Comparison of ENCODE assay signal across 9 cellular contexts in the genomic region with DNA sequence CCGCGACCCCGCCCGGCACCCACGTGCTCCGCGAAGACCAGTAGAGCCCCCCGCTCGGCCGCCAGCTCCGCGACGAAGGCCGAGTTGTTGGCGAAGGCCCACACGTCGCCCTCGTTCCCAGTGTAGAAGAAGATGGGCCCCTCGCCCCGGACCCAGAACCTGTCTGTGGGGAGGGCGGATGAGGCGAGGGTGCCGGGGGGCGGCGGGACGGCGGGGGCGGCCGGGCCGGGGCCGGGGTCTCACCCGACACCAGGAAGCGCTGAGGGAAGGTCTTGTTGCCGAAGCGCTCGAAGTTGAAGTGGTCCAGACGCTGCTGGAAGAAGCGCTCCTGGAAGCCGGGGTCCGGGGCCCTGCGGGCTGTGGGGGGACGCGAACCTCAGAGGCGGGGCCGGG. TPM values are rescaled to one million over a fixed set of nuclear protein-coding genes. Genes with fewer than 3 reads are reported as not detected.
DNase-seq lines count a peak whose midpoint lies in the region; ATAC-seq, FAIRE-seq and TF ChIP-seq lines count a peak whose summit lies in the region.
"Had no signal": no experiment of that assay in that cellular context is flagged by ENCODE, and none has a peak within 500 bp of the region (broad histone marks: within the 10 kb centered on the region; RNA-seq: fewer than 3 reads in every experiment).

No MANE protein-coding gene starts in this region.

- H3K4me3 ChIP-seq in liver (ENCODE audit: low read depth in 1 of 3, low read length in 3 of 3) = peak overlapping the region in 2 of 3 donors; percentile 47 to 75
- no peak overlapping the region for H3K4me3 ChIP-seq in HepG2 (replicated peaks in 1 of 3; ENCODE audit: insufficient read depth in 1 of 3, low read depth in 2 of 3, low read length in 3 of 3)
- H3K4me3 ChIP-seq in SU-DHL-6 (ENCODE audit: insufficient read depth, low read length, poor library complexity, severe bottlenecking) = peak overlapping the region; percentile 45
- peak overlapping the region; percentile 88 to 91 for H3K4me3 ChIP-seq in right atrium auricular region
- H3K4me3 ChIP-seq in subcutaneous abdominal adipose tissue (ENCODE audit: low read depth in 1 of 5, low read length in 5 of 5) = peak overlapping the region in 4 of 5 donors; percentile 44 to 72 (median 56)

- 3% methylated on average over 45 of the region's 45 CpGs for whole genome bisulfite sequencing in liver
- WGBS in HepG2 (ENCODE audit: low lambda C conversion rate) = 98% methylated on average over 45 of the region's 45 CpGs

- H3F3A ChIP-seq in SU-DHL-6 (ENCODE audit: insufficient read depth) = no peaks in the 10 kb centered on the region

- no peak overlapping the region for H3K27ac ChIP-seq in liver (ENCODE audit: low read depth in 1 of 2, low read length in 2 of 2)
- no peak overlapping the region for H3K27ac ChIP-seq in HepG2 (ENCODE audit: extremely low read length, insufficient read depth, low read length)
- H3K27ac ChIP-seq in SU-DHL-6 (ENCODE audit: low read depth, low read length) = no peak overlapping the region
- peak overlapping the region; percentile 82 to 97 for H3K27ac ChIP-seq in right atrium auricular region
- no peak overlapping the region for H3K27ac ChIP-seq in subcutaneous abdominal adipose tissue (ENCODE audit: low read depth, low read length)
- H3K27ac ChIP-seq: epithelial cell of prostate had no signal

- H4K20me1 ChIP-seq in HepG2 (ENCODE audit: insufficient read depth, low read length) (no peaks in the 10 kb centered on the region), SU-DHL-6 (ENCODE audit: low read depth, low read length) (no peaks in the 10 kb centered on the region)

- peaks cover 0 to 7% (median 4%) of the 10 kb centered on the region in 4 donors for H3K36me3 ChIP-seq in liver (ENCODE audit: control insufficient read depth in 4 of 4, insufficient read depth in 3 of 4, low read depth in 1 of 4, low read length in 3 of 4)
- H3K36me3 ChIP-seq in HepG2 (replicated peaks in 1 of 2; ENCODE audit: control insufficient read depth in 1 of 2, insufficient read depth in 2 of 2, low read length in 2 of 2) = no peaks in the 10 kb centered on the region
- no peaks in the 10 kb centered on the region for H3K36me3 ChIP-seq in SU-DHL-6 (ENCODE audit: low read length)
- peaks cover 28% of the 10 kb centered on the region for H3K36me3 ChIP-seq in right atrium auricular region
- peaks cover 0 to 41% (median 34%) of the 10 kb centered on the region in 5 donors for H3K36me3 ChIP-seq in subcutaneous abdominal adipose tissue (ENCODE audit: control insufficient read depth in 5 of 5, insufficient read depth in 5 of 5, low read length in 5 of 5)

- H2AFZ ChIP-seq in HepG2 (ENCODE audit: low read length) (no peak overlapping the region), SU-DHL-6 (ENCODE audit: low read depth, low read length, severe bottlenecking) (peak overlapping the region; percentile 76)

- TF ChIP-seq EP300 in HepG2 (IDR thresholded peaks at IDR 0.05; ENCODE audit: low read depth in 2 of 2, low read length in 2 of 2) (no peak), HepG2 (CRISPR knock-in tag; IDR thresholded peaks at IDR 0.05; ENCODE audit: borderline replicate concordance) (no peak)

- TF ChIP-seq POLR2A in HepG2 (IDR thresholded peaks at IDR 0.05; ENCODE audit: insufficient read depth in 1 of 2, low read depth in 2 of 2, low read length in 2 of 2) = no peak

- in situ Hi-C loops in HepG2 (cut with HindIII; ENCODE audit: extremely low pct_ligation_motif_present, low pct_unique_long_range_greater_than_20kb) = loop anchor here (5.0 kb wide), 1 partner anchor 113 kb away; a partner anchor contains a TSS

- no TSS peak for BruUV-seq in HepG2 (replicated peaks; lab: Mats Ljungman, UMichigan)

- ATAC-seq in HepG2 = no peak
- ATAC-seq in HG03521 (IDR thresholded peaks at IDR 0.05; ENCODE audit: unreplicated experiment) = no peak

- TF ChIP-seq RAD21 in liver (IDR thresholded peaks at IDR 0.05) = no peak
- no peak for TF ChIP-seq RAD21 in HepG2 (CRISPR knock-in tag; IDR thresholded peaks at IDR 0.05)

- no peak for FAIRE-seq in HepG2 (lab: Jason Lieb, UNC)

- POLR2A ChIA-PET in HepG2 (lab: Yijun Ruan, JAX) = no interaction called here

- H3K79me2 ChIP-seq in HepG2 (ENCODE audit: insufficient read depth, low read length) (no peaks in the 10 kb centered on the region), SU-DHL-6 (ENCODE audit: insufficient read depth, low read length) (no peaks in the 10 kb centered on the region)

- H3K4me2 ChIP-seq in HepG2 (ENCODE audit: low read depth, low read length) (no peak overlapping the region), SU-DHL-6 (ENCODE audit: low read depth, low read length, poor library complexity, severe bottlenecking) (peak overlapping the region; percentile 61)

- H3K9ac ChIP-seq in liver (ENCODE audit: low read depth in 1 of 2, low read length in 2 of 2) (no peak overlapping the region), HepG2 (ENCODE audit: insufficient read depth, low read depth, low read length) (no peak overlapping the region), SU-DHL-6 (ENCODE audit: low read length) (peak overlapping the region; percentile 57), subcutaneous abdominal adipose tissue (ENCODE audit: low read length in 5 of 5) (peak overlapping the region in 2 of 5 donors; percentile 55 to 56)

- no peaks in the 10 kb centered on the region for H3K27me3 ChIP-seq in liver (ENCODE audit: control insufficient read depth in 4 of 4, insufficient read depth in 4 of 4, low read length in 3 of 4)
- H3K27me3 ChIP-seq in HepG2 (ENCODE audit: control insufficient read depth in 1 of 2, insufficient read depth in 2 of 2, low read length in 2 of 2) = no peaks in the 10 kb centered on the region
- H3K27me3 ChIP-seq in SU-DHL-6 (ENCODE audit: low read length) = no peaks in the 10 kb centered on the region
- no peaks in the 10 kb centered on the region for H3K27me3 ChIP-seq in right atrium auricular region
- H3K27me3 ChIP-seq in subcutaneous abdominal adipose tissue (ENCODE audit: control insufficient read depth in 5 of 5, insufficient read depth in 4 of 5, low read length in 5 of 5) = peaks cover 0 to 6% (median 0%) of the 10 kb centered on the region in 5 donors

- TF ChIP-seq CTCF in liver (IDR thresholded peaks at IDR 0.05; ENCODE audit: low read depth, low read length, missing input control) (no peak), HepG2 (CRISPR knock-in tag; IDR thresholded peaks at IDR 0.05) (no peak), SU-DHL-6 (IDR thresholded peaks at IDR 0.05; ENCODE audit: insufficient read depth, low read length, poor library complexity, severe bottlenecking) (no peak), right atrium auricular region (IDR thresholded peaks at IDR 0.05) (no peak)

- no peaks in the 10 kb centered on the region for H3K9me2 ChIP-seq in SU-DHL-6 (replicated peaks; ENCODE audit: insufficient read depth, low read length)

- H3K4me1 ChIP-seq in liver (ENCODE audit: control insufficient read depth in 4 of 4, insufficient read depth in 4 of 4, low read length in 3 of 4) (peaks cover 4 to 7% (median 5%) of the 10 kb centered on the region in 4 donors), HepG2 (ENCODE audit: insufficient read depth, low read length) (peaks cover 64% of the 10 kb centered on the region), right atrium auricular region (peaks cover 0 to 42% of the 10 kb centered on the region in 2 donors), subcutaneous abdominal adipose tissue (ENCODE audit: control insufficient read depth in 5 of 5, insufficient read depth in 5 of 5, low read length in 5 of 5) (peaks cover 0 to 35% (median 22%) of the 10 kb centered on the region in 5 donors)

- CTCF ChIA-PET in HepG2 (lab: Yijun Ruan, JAX; ENCODE audit: low intra/inter-chr PET ratio, low total read pairs) = no interaction called here

- intact Hi-C loops in HepG2 (cut with micrococcal nuclease; ENCODE audit: unreplicated experiment) = loop anchor here (10.0 kb wide), 1 partner anchor 61 kb away; a partner anchor contains a TSS

- DNase-seq in HepG2 (ENCODE audit: low spot score) (no peak), right atrium auricular region (ENCODE audit: low spot score) (no peak), hippocampal formation (lab: John Stamatoyannopoulos, UW) (no peak), activated gamma-delta T cell (lab: John Stamatoyannopoulos, UW) (no peak)

- H3K9me3 ChIP-seq in liver (ENCODE audit: control insufficient read depth in 4 of 4, low read length in 3 of 4) (no peaks in the 10 kb centered on the region), HepG2 (ENCODE audit: low read length) (no peaks in the 10 kb centered on the region), SU-DHL-6 (ENCODE audit: insufficient read depth, low read length) (no peaks in the 10 kb centered on the region), right atrium auricular region (no peaks in the 10 kb centered on the region), subcutaneous abdominal adipose tissue (ENCODE audit: control insufficient read depth in 5 of 5, low read length in 5 of 5) (no peaks in the 10 kb centered on the region)

RNA-seq across cellular contexts. Expression of a gene that starts 0.3 kb away (rescaled TPM):
- total RNA-seq in liver (10 to 100 TPM; 25.0 to 38.8 TPM), HepG2 (2016; rRNA removed; fragmentation: Illumina TruSeq; extraction: Trizol) (0.66 and 1.2 TPM in 2 replicates), right atrium auricular region (100 to 1,000 TPM; 165 to 188 TPM)
- polyA plus RNA-seq in liver (10 to 100 TPM; 62.6 to 71.1 TPM), HepG2 (2011; rRNA removed) (4.5 and 6.5 TPM in 2 replicates)
- 0.91 and 1.4 TPM in 2 replicates for total RNA-seq in HepG2 (2016; cell fraction: cytosol; rRNA removed; fragmentation: Illumina TruSeq; extraction: Trizol; ENCODE audit: low read depth)
- total RNA-seq in HepG2 (2016; cell fraction: insoluble cytoplasmic fraction; rRNA removed; fragmentation: Illumina TruSeq; extraction: Trizol) = 0.65 and 0.95 TPM in 2 replicates
- total RNA-seq in HepG2 (2016; cell fraction: membrane; rRNA removed; fragmentation: Illumina TruSeq; extraction: Trizol) = 0.83 TPM in 2 replicates
- total RNA-seq in HepG2 (2016; cell fraction: nucleus; rRNA removed; fragmentation: Illumina TruSeq; extraction: Trizol) = 0.97 and 1.4 TPM in 2 replicates
- polyA plus RNA-seq in HepG2 (2011; cell fraction: cytosol; rRNA removed) = 1.9 and 3.2 TPM in 2 replicates
- 28.6 and 38.6 TPM in 2 replicates for polyA plus RNA-seq in HepG2 (2011; cell fraction: nucleus; rRNA removed)
- polyA plus RNA-seq in HepG2 (2012) = 3.1 and 4.5 TPM in 2 replicates
- 0.95 and 1.3 TPM in 2 replicates for polyA plus RNA-seq in HepG2 (2016; cell fraction: cytosol; fragmentation: Illumina TruSeq; extraction: Trizol; ENCODE audit: low read depth)
- 0.72 and 1.0 TPM in 2 replicates for polyA plus RNA-seq in HepG2 (2016; cell fraction: insoluble cytoplasmic fraction; fragmentation: Illumina TruSeq; extraction: Trizol; ENCODE audit: low read depth)
- polyA plus RNA-seq in HepG2 (2016; cell fraction: membrane; fragmentation: Illumina TruSeq; extraction: Trizol; ENCODE audit: low read depth) = 0.70 and 0.74 TPM in 2 replicates
- 4.6 and 5.3 TPM in 2 replicates for polyA plus RNA-seq in HepG2 (2016; cell fraction: nucleus; fragmentation: Illumina TruSeq; extraction: Trizol; ENCODE audit: insufficient read depth, low read depth)
- polyA minus RNA-seq in HepG2 (2011; rRNA and poly(A)+ RNA removed; ENCODE audit: low replicate concordance) = 3.4 and 95.8 TPM in 2 replicates
- 1.5 and 1.6 TPM in 2 replicates for polyA minus RNA-seq in HepG2 (2011; cell fraction: cytosol; rRNA and poly(A)+ RNA removed)
- 1.9 and 2.3 TPM in 2 replicates for polyA minus RNA-seq in HepG2 (2011; cell fraction: nucleus; rRNA and poly(A)+ RNA removed)

RNA-seq across cellular contexts. Expression of a gene that starts 24.7 kb away (rescaled TPM):
- total RNA-seq in liver (not detected), HepG2 (2016; rRNA removed; fragmentation: Illumina TruSeq; extraction: Trizol) (not detected in 2 replicates), right atrium auricular region (not detected)
- polyA plus RNA-seq in liver (under 1 TPM in 1 of 2 donors, not detected in 1; 0.05 TPM), HepG2 (2011; rRNA removed) (0.05 and 0.13 TPM in 2 replicates)
- total RNA-seq in HepG2 (2016; cell fraction: cytosol; rRNA removed; fragmentation: Illumina TruSeq; extraction: Trizol; ENCODE audit: low read depth) = not detected in 2 replicates
- total RNA-seq in HepG2 (2016; cell fraction: insoluble cytoplasmic fraction; rRNA removed; fragmentation: Illumina TruSeq; extraction: Trizol) = not detected in 2 replicates
- total RNA-seq in HepG2 (2016; cell fraction: membrane; rRNA removed; fragmentation: Illumina TruSeq; extraction: Trizol) = not detected in 2 replicates
- 0.09 TPM in 1 of 2 replicates, not detected in the other for total RNA-seq in HepG2 (2016; cell fraction: nucleus; rRNA removed; fragmentation: Illumina TruSeq; extraction: Trizol)
- polyA plus RNA-seq in HepG2 (2011; cell fraction: cytosol; rRNA removed) = 0.04 and 0.16 TPM in 2 replicates
- 0.64 and 1.3 TPM in 2 replicates for polyA plus RNA-seq in HepG2 (2011; cell fraction: nucleus; rRNA removed)
- 0.32 and 0.40 TPM in 2 replicates for polyA plus RNA-seq in HepG2 (2012)
- polyA plus RNA-seq in HepG2 (2016; cell fraction: cytosol; fragmentation: Illumina TruSeq; extraction: Trizol; ENCODE audit: low read depth) = not detected in 2 replicates
- polyA plus RNA-seq in HepG2 (2016; cell fraction: insoluble cytoplasmic fraction; fragmentation: Illumina TruSeq; extraction: Trizol; ENCODE audit: low read depth) = not detected in 2 replicates
- polyA plus RNA-seq in HepG2 (2016; cell fraction: membrane; fragmentation: Illumina TruSeq; extraction: Trizol; ENCODE audit: low read depth) = not detected in 2 replicates
- polyA plus RNA-seq in HepG2 (2016; cell fraction: nucleus; fragmentation: Illumina TruSeq; extraction: Trizol; ENCODE audit: insufficient read depth, low read depth) = not detected in 2 replicates
- 0.05 and 0.06 TPM in 2 replicates for polyA minus RNA-seq in HepG2 (2011; rRNA and poly(A)+ RNA removed; ENCODE audit: low replicate concordance)
- polyA minus RNA-seq in HepG2 (2011; cell fraction: cytosol; rRNA and poly(A)+ RNA removed) = not detected in 2 replicates
- polyA minus RNA-seq in HepG2 (2011; cell fraction: nucleus; rRNA and poly(A)+ RNA removed) = 0.39 TPM in 1 of 2 replicates, not detected in the other

RNA-seq across cellular contexts. Expression of a gene that starts 27.4 kb away (rescaled TPM):
- total RNA-seq in liver (10 to 100 TPM; 19.9 to 31.8 TPM), HepG2 (2016; rRNA removed; fragmentation: Illumina TruSeq; extraction: Trizol) (19.0 and 48.9 TPM in 2 replicates), right atrium auricular region (10 to 100 TPM; 20.9 to 26.8 TPM)
- polyA plus RNA-seq in liver (10 to 100 TPM; 23.2 to 29.7 TPM), HepG2 (2011; rRNA removed) (59.5 and 60.6 TPM in 2 replicates)
- 9.3 and 10.3 TPM in 2 replicates for total RNA-seq in HepG2 (2016; cell fraction: cytosol; rRNA removed; fragmentation: Illumina TruSeq; extraction: Trizol; ENCODE audit: low read depth)
- 17.2 and 48.2 TPM in 2 replicates for total RNA-seq in HepG2 (2016; cell fraction: insoluble cytoplasmic fraction; rRNA removed; fragmentation: Illumina TruSeq; extraction: Trizol)
- 17.0 and 19.9 TPM in 2 replicates for total RNA-seq in HepG2 (2016; cell fraction: membrane; rRNA removed; fragmentation: Illumina TruSeq; extraction: Trizol)
- total RNA-seq in HepG2 (2016; cell fraction: nucleus; rRNA removed; fragmentation: Illumina TruSeq; extraction: Trizol) = 44.7 and 51.0 TPM in 2 replicates
- polyA plus RNA-seq in HepG2 (2011; cell fraction: cytosol; rRNA removed) = 48.6 and 64.5 TPM in 2 replicates
- 146 and 162 TPM in 2 replicates for polyA plus RNA-seq in HepG2 (2011; cell fraction: nucleus; rRNA removed)
- 30.5 and 38.6 TPM in 2 replicates for polyA plus RNA-seq in HepG2 (2012)
- polyA plus RNA-seq in HepG2 (2016; cell fraction: cytosol; fragmentation: Illumina TruSeq; extraction: Trizol; ENCODE audit: low read depth) = 6.7 and 6.8 TPM in 2 replicates
- polyA plus RNA-seq in HepG2 (2016; cell fraction: insoluble cytoplasmic fraction; fragmentation: Illumina TruSeq; extraction: Trizol; ENCODE audit: low read depth) = 16.2 and 18.3 TPM in 2 replicates
- 11.2 and 12.8 TPM in 2 replicates for polyA plus RNA-seq in HepG2 (2016; cell fraction: membrane; fragmentation: Illumina TruSeq; extraction: Trizol; ENCODE audit: low read depth)
- polyA plus RNA-seq in HepG2 (2016; cell fraction: nucleus; fragmentation: Illumina TruSeq; extraction: Trizol; ENCODE audit: insufficient read depth, low read depth) = 78.7 and 83.1 TPM in 2 replicates
- polyA minus RNA-seq in HepG2 (2011; rRNA and poly(A)+ RNA removed; ENCODE audit: low replicate concordance) = 71.9 and 74.1 TPM in 2 replicates
- polyA minus RNA-seq in HepG2 (2011; cell fraction: cytosol; rRNA and poly(A)+ RNA removed) = 24.7 and 26.8 TPM in 2 replicates
- 40.9 and 45.3 TPM in 2 replicates for polyA minus RNA-seq in HepG2 (2011; cell fraction: nucleus; rRNA and poly(A)+ RNA removed)

RNA-seq across cellular contexts. Expression of a gene that starts 36.9 kb away (rescaled TPM):
- total RNA-seq in liver (1 to 10 TPM; 1.8 to 2.3 TPM), HepG2 (2016; rRNA removed; fragmentation: Illumina TruSeq; extraction: Trizol) (6.2 and 6.4 TPM in 2 replicates), right atrium auricular region (1 to 10 TPM; 4.3 to 6.3 TPM)
- polyA plus RNA-seq in liver (1 to 10 TPM in 1 of 2 donors, under 1 TPM in 1; 0.35 to 1.6 TPM), HepG2 (2011; rRNA removed) (5.4 and 6.0 TPM in 2 replicates)
- 1.7 and 1.8 TPM in 2 replicates for total RNA-seq in HepG2 (2016; cell fraction: cytosol; rRNA removed; fragmentation: Illumina TruSeq; extraction: Trizol; ENCODE audit: low read depth)
- 4.5 and 6.7 TPM in 2 replicates for total RNA-seq in HepG2 (2016; cell fraction: insoluble cytoplasmic fraction; rRNA removed; fragmentation: Illumina TruSeq; extraction: Trizol)
- total RNA-seq in HepG2 (2016; cell fraction: membrane; rRNA removed; fragmentation: Illumina TruSeq; extraction: Trizol) = 3.0 and 3.1 TPM in 2 replicates
- total RNA-seq in HepG2 (2016; cell fraction: nucleus; rRNA removed; fragmentation: Illumina TruSeq; extraction: Trizol) = 4.9 and 5.4 TPM in 2 replicates
- polyA plus RNA-seq in HepG2 (2011; cell fraction: cytosol; rRNA removed) = 3.8 and 4.1 TPM in 2 replicates
- polyA plus RNA-seq in HepG2 (2011; cell fraction: nucleus; rRNA removed) = 43.5 and 57.7 TPM in 2 replicates
- polyA plus RNA-seq in HepG2 (2012) = 4.9 and 5.0 TPM in 2 replicates
- polyA plus RNA-seq in HepG2 (2016; cell fraction: cytosol; fragmentation: Illumina TruSeq; extraction: Trizol; ENCODE audit: low read depth) = 1.1 and 1.2 TPM in 2 replicates
- polyA plus RNA-seq in HepG2 (2016; cell fraction: insoluble cytoplasmic fraction; fragmentation: Illumina TruSeq; extraction: Trizol; ENCODE audit: low read depth) = 6.4 and 8.8 TPM in 2 replicates
- polyA plus RNA-seq in HepG2 (2016; cell fraction: membrane; fragmentation: Illumina TruSeq; extraction: Trizol; ENCODE audit: low read depth) = 3.0 and 3.6 TPM in 2 replicates
- 22.7 and 23.1 TPM in 2 replicates for polyA plus RNA-seq in HepG2 (2016; cell fraction: nucleus; fragmentation: Illumina TruSeq; extraction: Trizol; ENCODE audit: insufficient read depth, low read depth)
- polyA minus RNA-seq in HepG2 (2011; rRNA and poly(A)+ RNA removed; ENCODE audit: low replicate concordance) = 2.2 and 5.1 TPM in 2 replicates
- 3.0 and 3.2 TPM in 2 replicates for polyA minus RNA-seq in HepG2 (2011; cell fraction: cytosol; rRNA and poly(A)+ RNA removed)
- polyA minus RNA-seq in HepG2 (2011; cell fraction: nucleus; rRNA and poly(A)+ RNA removed) = 5.6 and 7.1 TPM in 2 replicates

RNA-seq across cellular contexts. Expression of a gene that starts 43.9 kb away (rescaled TPM):
- total RNA-seq in liver (1 to 10 TPM in 1 of 2 donors, under 1 TPM in 1; 0.08 to 1.8 TPM), HepG2 (2016; rRNA removed; fragmentation: Illumina TruSeq; extraction: Trizol) (35.9 and 42.8 TPM in 2 replicates), right atrium auricular region (under 1 TPM; 0.12 to 0.63 TPM)
- polyA plus RNA-seq in liver (under 1 TPM; 0.06 to 0.38 TPM), HepG2 (2011; rRNA removed) (18.7 and 21.9 TPM in 2 replicates)
- total RNA-seq in HepG2 (2016; cell fraction: cytosol; rRNA removed; fragmentation: Illumina TruSeq; extraction: Trizol; ENCODE audit: low read depth) = 7.0 and 7.1 TPM in 2 replicates
- total RNA-seq in HepG2 (2016; cell fraction: insoluble cytoplasmic fraction; rRNA removed; fragmentation: Illumina TruSeq; extraction: Trizol) = 34.9 and 42.2 TPM in 2 replicates
- total RNA-seq in HepG2 (2016; cell fraction: membrane; rRNA removed; fragmentation: Illumina TruSeq; extraction: Trizol) = 29.9 and 31.6 TPM in 2 replicates
- 23.7 and 28.1 TPM in 2 replicates for total RNA-seq in HepG2 (2016; cell fraction: nucleus; rRNA removed; fragmentation: Illumina TruSeq; extraction: Trizol)
- polyA plus RNA-seq in HepG2 (2011; cell fraction: cytosol; rRNA removed) = 16.4 and 40.1 TPM in 2 replicates
- 28.3 and 52.1 TPM in 2 replicates for polyA plus RNA-seq in HepG2 (2011; cell fraction: nucleus; rRNA removed)
- 12.0 and 19.0 TPM in 2 replicates for polyA plus RNA-seq in HepG2 (2012)
- 6.8 and 7.6 TPM in 2 replicates for polyA plus RNA-seq in HepG2 (2016; cell fraction: cytosol; fragmentation: Illumina TruSeq; extraction: Trizol; ENCODE audit: low read depth)
- polyA plus RNA-seq in HepG2 (2016; cell fraction: insoluble cytoplasmic fraction; fragmentation: Illumina TruSeq; extraction: Trizol; ENCODE audit: low read depth) = 33.9 and 39.2 TPM in 2 replicates
- 23.3 and 27.0 TPM in 2 replicates for polyA plus RNA-seq in HepG2 (2016; cell fraction: membrane; fragmentation: Illumina TruSeq; extraction: Trizol; ENCODE audit: low read depth)
- 44.9 and 46.9 TPM in 2 replicates for polyA plus RNA-seq in HepG2 (2016; cell fraction: nucleus; fragmentation: Illumina TruSeq; extraction: Trizol; ENCODE audit: insufficient read depth, low read depth)
- polyA minus RNA-seq in HepG2 (2011; rRNA and poly(A)+ RNA removed; ENCODE audit: low replicate concordance) = 38.7 and 55.4 TPM in 2 replicates
- polyA minus RNA-seq in HepG2 (2011; cell fraction: cytosol; rRNA and poly(A)+ RNA removed) = 18.6 and 32.8 TPM in 2 replicates
- polyA minus RNA-seq in HepG2 (2011; cell fraction: nucleus; rRNA and poly(A)+ RNA removed) = 7.3 and 8.6 TPM in 2 replicates

Comparison
In these comparisons a context has a peak if more than half of its experiments do, and no peak if none do; other contexts are left out.
1. H3K4me3 ChIP-seq: peak in liver (2 of 3), SU-DHL-6 (single experiment), right atrium auricular region (2 of 2) and subcutaneous abdominal adipose tissue (4 of 5); none in HepG2 (0 of 3).
2. RNA of a gene that starts 0.3 kb away (total RNA-seq): 165 to 188 TPM in right atrium auricular region and 25.0 to 38.8 TPM in liver; 0.65 to 1.4 TPM in HepG2; every median in the first group is over 10 times any median in the second.
3. H3K27ac ChIP-seq: peak in right atrium auricular region (2 of 2); none in liver (0 of 2), HepG2 (single experiment), SU-DHL-6 (single experiment) and subcutaneous abdominal adipose tissue (single experiment).